In genomic region chr3:187368251-187368733, GRCh38 we compare ENCODE assay signal across 8 cellular contexts. TPM values are rescaled to one million over a fixed set of nuclear protein-coding genes. Genes with fewer than 3 reads are reported as not detected.
DNase-seq lines count a peak whose midpoint lies in the region; ATAC-seq and TF ChIP-seq lines count a peak whose summit lies in the region.

RTP4 (plus strand) TSS chr3:187368385; CDS start chr3:187368442, 57 bp downstream.

- H3K9me2 ChIP-seq in PC-3 (replicated peaks; ENCODE audit: low read length) = no peaks in the 10 kb centered on the region

- peak; percentile 12 for DNase-seq in activated gamma-delta T cell treated with Interleukin-2 at 50 U/mL for 16 hours
- no peak for DNase-seq in activated gamma-delta T cell (lab: John Stamatoyannopoulos, UW)
- peak; percentile 7 for DNase-seq in PC-3
- peak in 35 of 56 donors; percentile 3 to 47 (median 23) for DNase-seq in amygdala (lab: John Stamatoyannopoulos, UW)
- peak in 34 of 51 donors; percentile 2 to 70 (median 28) for DNase-seq in hypothalamus (lab: John Stamatoyannopoulos, UW)
- peak; percentile 28 to 29 for DNase-seq in stimulated activated CD4-positive, alpha-beta T cell treated with anti-CD3 and anti-CD28 coated beads, Interleukin-2, amount 100 ng/mL, for 24 hours
- DNase-seq in HuH-7.5 (ENCODE audit: low spot score) = no peak

- intact Hi-C loops in PC-3 (cut with micrococcal nuclease) = no loop called here

- no peak for TF ChIP-seq CTCF in PC-3 (conservative IDR thresholded peaks at IDR 0.05; ENCODE audit: low read depth, low read length)

- no peaks in the 10 kb centered on the region for H3K9me3 ChIP-seq in PC-3 (ENCODE audit: low read length)

- no peaks in the 10 kb centered on the region for H3K79me2 ChIP-seq in PC-3 (ENCODE audit: low read length)

- H3K9ac ChIP-seq in PC-3 (ENCODE audit: low read length) = no peak within 1 kb of the TSS

- peak; percentile 83 for ATAC-seq in HG02943 (IDR thresholded peaks at IDR 0.05; ENCODE audit: low read depth, unreplicated experiment)
- ATAC-seq in PC-3 = peak; percentile 35; the same call in 1 of the 2 replicates

- no peaks in the 10 kb centered on the region for H4K20me1 ChIP-seq in PC-3 (ENCODE audit: low read length)

- CTCF ChIA-PET in PC-3 (lab: Charles Lee) = no interaction called here

- POLR2A ChIA-PET in PC-3 (lab: Charles Lee; ENCODE audit: unreplicated experiment) = interaction anchor here (0.6 to 0.7 kb wide), 2 partner anchors 41 to 164 kb away, joined by 4 to 6 read pairs; no protein-coding TSS in a partner anchor

- H3K36me3 ChIP-seq in PC-3 (ENCODE audit: low read depth, low read length) = no peaks in the 10 kb centered on the region

- no peak within 1 kb of the TSS for H3K27ac ChIP-seq in PC-3 (ENCODE audit: low read length)

- peak within 1 kb of the TSS; percentile 52 for H3K4me2 ChIP-seq in PC-3 (ENCODE audit: low read length)

- no peak within 1 kb of the TSS for H3K4me3 ChIP-seq in PC-3 (ENCODE audit: low read length)

- H3K4me1 ChIP-seq in PC-3 (ENCODE audit: insufficient read depth, low read length) = no peaks in the 10 kb centered on the region

- peak within 1 kb of the TSS; percentile 45 for H2AFZ ChIP-seq in PC-3 (ENCODE audit: low read length)

- H3F3A ChIP-seq in PC-3 (ENCODE audit: low read length, unreplicated experiment) = no peaks in the 10 kb centered on the region

- H3K27me3 ChIP-seq in PC-3 (ENCODE audit: low read length) = peaks cover 38% of the 10 kb centered on the region

- no TSS peak for BruUV-seq in PC-3 (replicated peaks; lab: Mats Ljungman, UMichigan)

RNA-seq across cellular contexts. Expression of gene RTP4, which starts in this region (rescaled TPM):
- 0.11 TPM in 1 of 2 replicates, not detected in the other for total RNA-seq in PC-3 (2014; rRNA removed)

Comparison
In these comparisons a context has a peak if more than half of its experiments do, and no peak if none do; other contexts are left out.
1. DNase-seq: peak in activated gamma-delta T cell treated with Interleukin-2 at 50 U/mL for 16 hours (single experiment), amygdala (35 of 56), hypothalamus (34 of 51) and stimulated activated CD4-positive, alpha-beta T cell treated with anti-CD3 and anti-CD28 coated beads, Interleukin-2, amount 100 ng/mL, for 24 hours (2 of 2); none in activated gamma-delta T cell (single experiment) and HuH-7.5 (single experiment).
2. Peak in DNase-seq, ATAC-seq and H3K4me2 ChIP-seq in PC-3; RNA of the gene not detected or under 1 TPM.